Comparison of ENCODE assay signal across 8 cellular contexts in the genomic region with DNA sequence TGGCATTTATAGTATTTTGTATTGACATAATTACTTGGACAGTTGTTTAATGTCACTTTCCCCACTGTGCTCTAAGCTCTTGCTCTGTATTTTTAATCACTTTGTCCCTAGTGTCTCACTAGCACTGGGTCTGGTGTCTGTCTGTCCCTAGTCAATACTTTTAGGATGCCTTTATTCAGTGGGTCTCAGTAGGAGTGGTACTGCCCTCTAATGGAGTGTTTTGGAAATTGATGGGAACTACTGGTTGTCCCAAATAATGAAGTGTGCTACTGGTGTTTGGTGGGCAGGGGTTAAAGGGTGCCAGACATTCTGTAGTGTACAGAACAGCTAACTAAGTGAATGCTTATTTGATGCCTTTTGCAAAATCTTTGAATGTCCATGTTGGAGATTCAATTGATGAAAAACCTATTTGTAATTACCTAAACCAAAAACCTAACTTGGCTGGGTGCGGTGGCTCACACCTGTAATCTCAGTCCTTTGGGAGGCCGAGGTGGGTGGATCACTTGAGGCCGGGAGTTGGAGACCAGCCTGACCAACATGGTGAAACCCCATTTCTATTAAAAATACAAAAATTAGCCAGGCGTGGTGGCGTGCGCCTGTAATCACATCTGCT. TPM values are rescaled to one million over a fixed set of nuclear protein-coding genes. Genes with fewer than 3 reads are reported as not detected.
A peak's percentile ranks its signal among the peaks of the same experiment; 100 is the strongest.
DNase-seq lines count a peak whose midpoint lies in the region; ATAC-seq and TF ChIP-seq lines count a peak whose summit lies in the region.

No MANE protein-coding gene starts in this region.

- H3K27me3 Mint-ChIP-seq in endodermal cell (ENCODE audit: insufficient read depth), result no peaks in the 10 kb centered on the region
- no peaks in the 10 kb centered on the region for H3K27me3 Mint-ChIP-seq in activated CD8-positive, alpha-beta memory T cell treated with anti-CD3 and anti-CD28 coated beads, Interleukin-2, amount 10 ng/mL, durations not matched to agents 7 days and 5 days
- H3K27me3 Mint-ChIP-seq in activated CD4-positive, alpha-beta memory T cell treated with anti-CD3 and anti-CD28 coated beads for 36 hours, result no peaks in the 10 kb centered on the region

- POLR2A ChIA-PET in activated CD4-positive, alpha-beta memory T cell treated with anti-CD3 and anti-CD28 coated beads for 36 hours (lab: Charles Lee), result no interaction called here

- H2AFZ ChIP-seq in OCI-LY1 (ENCODE audit: low read length), result no peak overlapping the region

- peak; percentile 82 for TF ChIP-seq CTCF in OCI-LY1 (IDR thresholded peaks at IDR 0.05; ENCODE audit: low read length)
- TF ChIP-seq CTCF in endodermal cell (conservative IDR thresholded peaks at IDR 0.05), result peak; percentile 86

- no peak overlapping the region for H3K4me3 Mint-ChIP-seq in endodermal cell
- no peak overlapping the region for H3K4me3 Mint-ChIP-seq in activated CD8-positive, alpha-beta memory T cell treated with anti-CD3 and anti-CD28 coated beads, Interleukin-2, amount 10 ng/mL, durations not matched to agents 7 days and 5 days
- H3K4me3 Mint-ChIP-seq in activated CD4-positive, alpha-beta memory T cell treated with anti-CD3 and anti-CD28 coated beads for 36 hours, result no peak overlapping the region

- no peaks in the 10 kb centered on the region for H3K27me3 ChIP-seq in OCI-LY1 (ENCODE audit: insufficient read depth, low read length)
- no peaks in the 10 kb centered on the region for H3K27me3 ChIP-seq in endodermal cell (ENCODE audit: control insufficient read depth, insufficient read depth, low read length, poor library complexity, severe bottlenecking)

- DNase-seq in ELF-1 (ENCODE audit: low read depth, low spot score) (peak; percentile 64), endodermal cell (no peak), myocyte (ENCODE audit: low read depth) (peak; percentile 79)
- no peak for DNase-seq in activated CD8-positive, alpha-beta memory T cell treated with anti-CD3 and anti-CD28 coated beads, Interleukin-2, amount 10 ng/mL, durations not matched to agents 7 days and 5 days
- DNase-seq in activated CD4-positive, alpha-beta memory T cell treated with anti-CD3 and anti-CD28 coated beads for 36 hours, result no peak

- H3K9me3 ChIP-seq in OCI-LY1 (ENCODE audit: low read length), result no peaks in the 10 kb centered on the region
- no peaks in the 10 kb centered on the region for H3K9me3 ChIP-seq in endodermal cell (ENCODE audit: control insufficient read depth, low read length)

- H3K36me3 ChIP-seq in OCI-LY1 (ENCODE audit: insufficient read depth, low read length) (no peaks in the 10 kb centered on the region), endodermal cell (ENCODE audit: control insufficient read depth, insufficient read depth, low read length) (no peaks in the 10 kb centered on the region)

- no peaks in the 10 kb centered on the region for H3K36me3 Mint-ChIP-seq in endodermal cell (ENCODE audit: low read depth)
- H3K36me3 Mint-ChIP-seq in activated CD8-positive, alpha-beta memory T cell treated with anti-CD3 and anti-CD28 coated beads, Interleukin-2, amount 10 ng/mL, durations not matched to agents 7 days and 5 days, result no peaks in the 10 kb centered on the region
- H3K36me3 Mint-ChIP-seq in activated CD4-positive, alpha-beta memory T cell treated with anti-CD3 and anti-CD28 coated beads for 36 hours, result no peaks in the 10 kb centered on the region

- ATAC-seq in GM19463 (IDR thresholded peaks at IDR 0.05; ENCODE audit: unreplicated experiment) (peak; percentile 81), HG03520 (IDR thresholded peaks at IDR 0.05; ENCODE audit: unreplicated experiment) (peak; percentile 82)
- ATAC-seq in activated CD8-positive, alpha-beta memory T cell treated with anti-CD3 and anti-CD28 coated beads, Interleukin-2, amount 10 ng/mL, durations not matched to agents 7 days and 5 days, result no peak

- H3K27ac Mint-ChIP-seq in endodermal cell, result no peak overlapping the region
- H3K27ac Mint-ChIP-seq in activated CD8-positive, alpha-beta memory T cell treated with anti-CD3 and anti-CD28 coated beads, Interleukin-2, amount 10 ng/mL, durations not matched to agents 7 days and 5 days, result no peak overlapping the region
- no peak overlapping the region for H3K27ac Mint-ChIP-seq in activated CD4-positive, alpha-beta memory T cell treated with anti-CD3 and anti-CD28 coated beads for 36 hours

- intact Hi-C loops in activated CD4-positive, alpha-beta memory T cell treated with anti-CD3 and anti-CD28 coated beads for 36 hours (cut with micrococcal nuclease), result loop anchor here (1.0 kb wide), 1 partner anchor 174 kb away; no protein-coding TSS in a partner anchor

- H3K79me2 ChIP-seq in OCI-LY1 (ENCODE audit: insufficient read depth, low read length), result no peaks in the 10 kb centered on the region

- no peak overlapping the region for H3K9ac ChIP-seq in OCI-LY1 (ENCODE audit: low read length)
- H3K9ac ChIP-seq in endodermal cell (ENCODE audit: extremely low read depth, low read length, poor library complexity, severe bottlenecking), result no peak overlapping the region

- H3F3A ChIP-seq in OCI-LY1 (ENCODE audit: insufficient read depth, low read length), result no peaks in the 10 kb centered on the region

- peaks cover 16% of the 10 kb centered on the region for H3K4me1 Mint-ChIP-seq in endodermal cell
- no peaks in the 10 kb centered on the region for H3K4me1 Mint-ChIP-seq in activated CD8-positive, alpha-beta memory T cell treated with anti-CD3 and anti-CD28 coated beads, Interleukin-2, amount 10 ng/mL, durations not matched to agents 7 days and 5 days
- H3K4me1 Mint-ChIP-seq in activated CD4-positive, alpha-beta memory T cell treated with anti-CD3 and anti-CD28 coated beads for 36 hours (ENCODE audit: low read depth), result no peaks in the 10 kb centered on the region

- WGBS in endodermal cell (ENCODE audit: insufficient coverage in 1 of 2, insufficient read length in 1 of 2), 2 experiments, result 80 to 96% methylated on average over 1 to 6 of the region's 6 CpGs

- H4K20me1 ChIP-seq in OCI-LY1 (ENCODE audit: insufficient read depth, low read length), result no peaks in the 10 kb centered on the region

- CTCF ChIA-PET in activated CD8-positive, alpha-beta memory T cell treated with anti-CD3 and anti-CD28 coated beads, Interleukin-2, amount 10 ng/mL, durations not matched to agents 7 days and 5 days (lab: Charles Lee), result interaction anchor here (1.6 kb wide), 1 partner anchor 174 kb away, joined by 4 read pairs; no protein-coding TSS in a partner anchor
- CTCF ChIA-PET in activated CD4-positive, alpha-beta memory T cell treated with anti-CD3 and anti-CD28 coated beads for 36 hours (lab: Charles Lee), result interaction anchor here (0.8 to 1.0 kb wide), 3 partner anchors 11 to 351 kb away, joined by 3 to 10 read pairs (median 4); no protein-coding TSS in a partner anchor

- no peaks in the 10 kb centered on the region for H3K9me2 ChIP-seq in OCI-LY1 (ENCODE audit: low read depth, low read length)

- H3K27ac ChIP-seq in OCI-LY1 (ENCODE audit: low read depth, low read length, poor library complexity, severe bottlenecking), result no peak overlapping the region
- H3K27ac ChIP-seq in endodermal cell (ENCODE audit: low read depth, low read length), result no peak overlapping the region

- H3K9me3 Mint-ChIP-seq in endodermal cell, result no peaks in the 10 kb centered on the region
- no peaks in the 10 kb centered on the region for H3K9me3 Mint-ChIP-seq in activated CD8-positive, alpha-beta memory T cell treated with anti-CD3 and anti-CD28 coated beads, Interleukin-2, amount 10 ng/mL, durations not matched to agents 7 days and 5 days (ENCODE audit: low read depth)
- H3K9me3 Mint-ChIP-seq in activated CD4-positive, alpha-beta memory T cell treated with anti-CD3 and anti-CD28 coated beads for 36 hours, result no peaks in the 10 kb centered on the region

- H3K4me1 ChIP-seq in OCI-LY1 (ENCODE audit: insufficient read depth, low read length, severe bottlenecking) (no peaks in the 10 kb centered on the region), endodermal cell (ENCODE audit: control insufficient read depth, insufficient read depth, low read length) (peaks cover 3% of the 10 kb centered on the region)

- H3K4me3 ChIP-seq in OCI-LY1 (ENCODE audit: low read depth, low read length, poor library complexity, severe bottlenecking) (no peak overlapping the region), endodermal cell (ENCODE audit: low read length) (no peak overlapping the region)

- H3K4me2 ChIP-seq in OCI-LY1 (ENCODE audit: low read length), result no peak overlapping the region

RNA-seq across cellular contexts. Expression of a gene that starts 33.3 kb away (rescaled TPM):
- 10 to 100 TPM in 1 of 2 donors, 1 to 10 TPM in 1; 8.7 to 13.4 TPM for total RNA-seq in endodermal cell
- 27.6 TPM for polyA plus RNA-seq in endodermal cell (2013, experiment 1 of 2)
- polyA plus RNA-seq in endodermal cell (2013, experiment 2 of 2), result 31.1 TPM
- 19.7 and 27.8 TPM in 2 replicates for total RNA-seq in myocyte
- polyA plus RNA-seq in myocyte (2012), result 11.2 TPM
- total RNA-seq in activated CD8-positive, alpha-beta memory T cell treated with anti-CD3 and anti-CD28 coated beads, Interleukin-2, amount 10 ng/mL, durations not matched to agents 7 days and 5 days, result under 1 TPM; 0.20 to 0.23 TPM
- total RNA-seq in activated CD4-positive, alpha-beta memory T cell treated with anti-CD3 and anti-CD28 coated beads for 36 hours, result not detected

Comparison
In these comparisons a context has a peak if more than half of its experiments do, and no peak if none do; other contexts are left out.
1. DNase-seq: peak in ELF-1 (single experiment) and myocyte (single experiment); none in endodermal cell (single experiment), activated CD8-positive, alpha-beta memory T cell treated with anti-CD3 and anti-CD28 coated beads, Interleukin-2, amount 10 ng/mL, durations not matched to agents 7 days and 5 days (single experiment) and activated CD4-positive, alpha-beta memory T cell treated with anti-CD3 and anti-CD28 coated beads for 36 hours (single experiment).
2. RNA of a gene that starts 33.3 kb away (total RNA-seq): 19.7 to 27.8 TPM in myocyte and 8.7 to 13.4 TPM in endodermal cell; 0.20 to 0.23 TPM in activated CD8-positive, alpha-beta memory T cell treated with anti-CD3 and anti-CD28 coated beads, Interleukin-2, amount 10 ng/mL, durations not matched to agents 7 days and 5 days and not detected in activated CD4-positive, alpha-beta memory T cell treated with anti-CD3 and anti-CD28 coated beads for 36 hours; every median in the first group is over 4 times any median in the second.